ENCODE assay signal across 14 cellular contexts in genomic region chr17:83192161-83192788, GRCh38.
DNase-seq lines count a peak whose midpoint lies in the region; ATAC-seq, FAIRE-seq and TF ChIP-seq lines count a peak whose summit lies in the region.
"Had no signal": no experiment of that assay in that cellular context is flagged by ENCODE, and none has a peak within 500 bp of the region (broad histone marks: within the 10 kb centered on the region; RNA-seq: fewer than 3 reads in every experiment).

No MANE protein-coding gene starts in this region.

- H3K4me1 Mint-ChIP-seq in activated CD4-positive, alpha-beta T cell treated with anti-CD3 and anti-CD28 coated beads, Interleukin-2, amount 10 ng/mL, durations not matched to agents 7 days and 5 days, result peaks cover 21% of the 10 kb centered on the region
- H3K4me1 Mint-ChIP-seq in astrocyte (ENCODE audit: low read depth, unreplicated experiment), result no peaks in the 10 kb centered on the region
- no peaks in the 10 kb centered on the region for H3K4me1 Mint-ChIP-seq in GM23338

- peak; percentile 4 for DNase-seq in activated CD4-positive, alpha-beta T cell treated with anti-CD3 and anti-CD28 coated beads, Interleukin-2, amount 10 ng/mL, durations not matched to agents 7 days and 5 days
- no peak for DNase-seq in activated CD4-positive, alpha-beta T cell treated with anti-CD3 and anti-CD28 coated beads, Interleukin-2, amount 50 U/mL, for 1 hour
- DNase-seq in astrocyte (ENCODE audit: low read depth) (no peak), left lobe of liver (ENCODE audit: low spot score) (peak; percentile 40), testis (peak; percentile 45), DMS 273 (lab: John Stamatoyannopoulos, UW; ENCODE audit: unreplicated experiment) (no peak), NCI-H446 treated with DMSO at 0.1 percent for 48 hours (lab: John Stamatoyannopoulos, UW) (no peak), GM23338 (ENCODE audit: low spot score) (no peak)
- DNase-seq: activated CD8-positive, alpha-beta T cell treated with anti-CD3 and anti-CD28 coated beads, Interleukin-2, amount 10 ng/mL, durations not matched to agents 7 days and 5 days; GOT3 had no signal

- ATAC-seq in left lobe of liver (no peak), GM23338 (no peak)
- ATAC-seq: A549; activated CD8-positive, alpha-beta T cell treated with anti-CD3 and anti-CD28 coated beads, Interleukin-2, amount 10 ng/mL, durations not matched to agents 7 days and 5 days; stimulated activated naive CD8-positive, alpha-beta T cell treated with anti-CD3 and anti-CD28 coated beads, Interleukin-15, Interleukin-2, amounts not matched to agents 100 U/mL and 50 U/mL, for 24 hours had no signal

- H3K36me3 ChIP-seq in astrocyte (ENCODE audit: insufficient read depth, low read length) (no peaks in the 10 kb centered on the region), testis (ENCODE audit: low read depth, missing control alignments) (no peaks in the 10 kb centered on the region), GM23338 (ENCODE audit: insufficient read depth) (no peaks in the 10 kb centered on the region)

- CTCF ChIA-PET in activated CD4-positive, alpha-beta T cell treated with anti-CD3 and anti-CD28 coated beads, Interleukin-2, amount 10 ng/mL, durations not matched to agents 7 days and 5 days (lab: Charles Lee), result no interaction called here

- no peaks in the 10 kb centered on the region for H3K9me2 ChIP-seq in GM23338 (ENCODE audit: insufficient read depth)

- H4K20me1 ChIP-seq in astrocyte (ENCODE audit: insufficient read depth, low read length) (no peaks in the 10 kb centered on the region), GM23338 (replicated peaks; ENCODE audit: insufficient read depth) (no peaks in the 10 kb centered on the region)

- H3K9me3 Mint-ChIP-seq in activated CD4-positive, alpha-beta T cell treated with anti-CD3 and anti-CD28 coated beads, Interleukin-2, amount 10 ng/mL, durations not matched to agents 7 days and 5 days, result no peaks in the 10 kb centered on the region
- H3K9me3 Mint-ChIP-seq in astrocyte (ENCODE audit: unreplicated experiment), result peaks cover 20% of the 10 kb centered on the region
- H3K9me3 Mint-ChIP-seq in GM23338, result peaks cover 78% of the 10 kb centered on the region

- 82% methylated on average over 10 to 13 of the region's 13 CpGs for WGBS in testis, 2 donors

- TF ChIP-seq POLR2A in testis (IDR thresholded peaks at IDR 0.05), result no peak

- peak; percentile 54 for FAIRE-seq in astrocyte (lab: Jason Lieb, UNC)
- FAIRE-seq: A549, G401.6 had no signal

- H3K9me3 ChIP-seq in astrocyte (ENCODE audit: insufficient read depth, low read depth, low read length), result peaks cover 6% of the 10 kb centered on the region
- no peaks in the 10 kb centered on the region for H3K9me3 ChIP-seq in testis

- no peak overlapping the region for H3K27ac ChIP-seq in astrocyte (ENCODE audit: low read depth, low read length)
- peak overlapping the region in 1 of 2 donors; percentile 68 for H3K27ac ChIP-seq in testis
- no peak overlapping the region for H3K27ac ChIP-seq in GM23338 (ENCODE audit: low read depth)
- H3K27ac ChIP-seq: A549, SK-N-MC had no signal

- no peak overlapping the region for H3K4me3 Mint-ChIP-seq in activated CD4-positive, alpha-beta T cell treated with anti-CD3 and anti-CD28 coated beads, Interleukin-2, amount 10 ng/mL, durations not matched to agents 7 days and 5 days
- H3K4me3 Mint-ChIP-seq in astrocyte (ENCODE audit: unreplicated experiment) (no peak overlapping the region), GM23338 (no peak overlapping the region)
- H3K4me3 Mint-ChIP-seq: activated CD8-positive, alpha-beta T cell treated with anti-CD3 and anti-CD28 coated beads, Interleukin-2, amount 10 ng/mL, durations not matched to agents 7 days and 5 days had no signal

- H3K4me1 ChIP-seq in astrocyte (ENCODE audit: insufficient read depth, low read length) (peaks cover 25% of the 10 kb centered on the region), testis (peaks cover 18% of the 10 kb centered on the region), GM23338 (ENCODE audit: insufficient read depth) (no peaks in the 10 kb centered on the region)
- H3K4me1 ChIP-seq: A549 had no signal

- H3K27ac Mint-ChIP-seq in activated CD4-positive, alpha-beta T cell treated with anti-CD3 and anti-CD28 coated beads, Interleukin-2, amount 10 ng/mL, durations not matched to agents 7 days and 5 days, result no peak overlapping the region
- H3K27ac Mint-ChIP-seq in astrocyte (ENCODE audit: unreplicated experiment), result peak overlapping the region; percentile 53
- H3K27ac Mint-ChIP-seq in GM23338, result no peak overlapping the region
- H3K27ac Mint-ChIP-seq: activated CD8-positive, alpha-beta T cell treated with anti-CD3 and anti-CD28 coated beads, Interleukin-2, amount 10 ng/mL, durations not matched to agents 7 days and 5 days had no signal

- H3K79me2 ChIP-seq in astrocyte (ENCODE audit: insufficient read depth, low read length) (no peaks in the 10 kb centered on the region), GM23338 (replicated peaks; ENCODE audit: insufficient read depth) (no peaks in the 10 kb centered on the region)

- POLR2A ChIA-PET in activated CD4-positive, alpha-beta T cell treated with anti-CD3 and anti-CD28 coated beads, Interleukin-2, amount 10 ng/mL, durations not matched to agents 7 days and 5 days (lab: Charles Lee), result no interaction called here

- H3K9ac ChIP-seq in astrocyte (ENCODE audit: low read length), result no peak overlapping the region

- no peaks in the 10 kb centered on the region for H3K36me3 Mint-ChIP-seq in activated CD4-positive, alpha-beta T cell treated with anti-CD3 and anti-CD28 coated beads, Interleukin-2, amount 10 ng/mL, durations not matched to agents 7 days and 5 days (ENCODE audit: low read depth)
- H3K36me3 Mint-ChIP-seq in astrocyte (ENCODE audit: low read depth, unreplicated experiment) (no peaks in the 10 kb centered on the region), GM23338 (ENCODE audit: low read depth) (peaks cover 10% of the 10 kb centered on the region)

- no peaks in the 10 kb centered on the region for H3K27me3 Mint-ChIP-seq in activated CD4-positive, alpha-beta T cell treated with anti-CD3 and anti-CD28 coated beads, Interleukin-2, amount 10 ng/mL, durations not matched to agents 7 days and 5 days
- peaks cover 12% of the 10 kb centered on the region for H3K27me3 Mint-ChIP-seq in astrocyte (ENCODE audit: low read depth, unreplicated experiment)
- H3K27me3 Mint-ChIP-seq in GM23338 (ENCODE audit: insufficient read depth, low read depth, poor library complexity), result peaks cover 2% of the 10 kb centered on the region

- intact Hi-C loops in testis (cut with DNase I; ENCODE audit: low total_unique reads), result no loop called here

- H2AFZ ChIP-seq in astrocyte (ENCODE audit: low read depth, low read length), result no peak overlapping the region
- H2AFZ ChIP-seq in GM23338, result no peak overlapping the region

- H3K4me3 ChIP-seq in astrocyte (ENCODE audit: insufficient read depth, low read depth, low read length) (no peak overlapping the region), testis (no peak overlapping the region), GM23338 (no peak overlapping the region)
- H3K4me3 ChIP-seq: A549, SK-N-MC had no signal

- H3K27me3 ChIP-seq in astrocyte (ENCODE audit: insufficient read depth, low read length) (peaks cover 12% of the 10 kb centered on the region), testis (no peaks in the 10 kb centered on the region), GM23338 (ENCODE audit: insufficient read depth) (no peaks in the 10 kb centered on the region)

- no peak for TF ChIP-seq CTCF in astrocyte (IDR thresholded peaks at IDR 0.05; ENCODE audit: insufficient read depth, low read depth, low read length)
- no peak for TF ChIP-seq CTCF in testis (IDR thresholded peaks at IDR 0.05)
- TF ChIP-seq CTCF in GM23338 (conservative IDR thresholded peaks at IDR 0.05; ENCODE audit: low read depth in 2 of 2), result no peak

- peak overlapping the region; percentile 25 for H3K4me2 ChIP-seq in astrocyte (ENCODE audit: low read length)
- H3K4me2 ChIP-seq in GM23338, result no peak overlapping the region
- H3K4me2 ChIP-seq: A549 had no signal

- no peaks in the 10 kb centered on the region for H3F3A ChIP-seq in GM23338 (replicated peaks; ENCODE audit: low read depth)

Comparison
In these comparisons a context has a peak if more than half of its experiments do, and no peak if none do; other contexts are left out.
1. DNase-seq: peak in activated CD4-positive, alpha-beta T cell treated with anti-CD3 and anti-CD28 coated beads, Interleukin-2, amount 10 ng/mL, durations not matched to agents 7 days and 5 days (single experiment), left lobe of liver (single experiment) and testis (single experiment); none in activated CD4-positive, alpha-beta T cell treated with anti-CD3 and anti-CD28 coated beads, Interleukin-2, amount 50 U/mL, for 1 hour (single experiment), astrocyte (single experiment), DMS 273 (single experiment), NCI-H446 treated with DMSO at 0.1 percent for 48 hours (single experiment) and GM23338 (single experiment).